In the genomic region with DNA sequence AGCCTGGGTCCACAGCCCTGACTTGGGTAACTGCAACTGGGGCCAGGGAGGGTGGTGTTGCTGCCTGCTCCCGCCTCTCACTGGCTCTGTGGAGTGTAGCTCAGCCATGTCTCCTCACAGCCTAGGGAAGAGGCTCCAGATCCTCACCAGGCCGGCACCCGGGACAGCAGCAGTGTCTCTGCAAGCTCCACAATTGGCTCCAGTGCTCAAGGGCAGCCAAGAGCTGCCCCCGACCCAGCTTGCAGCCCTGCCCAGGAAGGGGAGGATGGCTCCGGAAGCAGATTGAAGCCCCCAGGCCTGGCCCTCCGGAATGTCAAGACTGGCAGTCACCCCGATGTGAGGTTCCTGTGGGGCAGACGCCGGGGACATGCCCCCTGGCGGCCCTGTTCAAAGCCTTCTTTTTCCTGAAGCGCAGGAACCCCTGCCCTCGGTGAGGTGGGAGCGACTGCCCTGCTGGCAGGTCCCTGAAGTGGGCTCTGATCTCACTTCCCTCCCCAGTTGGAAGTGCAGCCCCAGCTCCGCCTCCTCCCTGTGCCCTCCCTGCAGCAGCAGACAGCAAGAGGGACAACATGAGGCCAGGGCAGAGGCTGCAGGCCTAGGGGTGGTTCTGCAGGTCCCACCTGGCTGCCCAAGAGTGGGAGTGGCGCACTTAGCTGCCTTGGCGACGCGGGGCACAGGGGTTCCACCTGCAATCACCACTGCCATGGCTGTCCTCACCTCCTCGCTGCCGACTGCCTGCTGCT, we compare ENCODE assay signal across 19 cellular contexts.
"Had no signal": no experiment of that assay in that cellular context is flagged by ENCODE, and none has a peak within 500 bp of the region (broad histone marks: within the 10 kb centered on the region; RNA-seq: fewer than 3 reads in every experiment).

No MANE protein-coding gene starts in this region.

- ATAC-seq: activated T-helper 17 cell treated with anti-CD3 and anti-CD28 coated beads, Interleukin-2, amount 50 U/mL, for 72 hours; heart right ventricle; left lobe of liver; natural killer cell had no signal

- DNase-seq: activated CD4-positive, alpha-beta T cell treated with anti-CD3 and anti-CD28 coated beads, Interleukin-2, amount 50 U/mL, for 48 hours; activated naive CD4-positive, alpha-beta T cell treated with anti-CD3 and anti-CD28 coated beads for 36 hours; erythroblast; mesendoderm; natural killer cell; retina; stimulated activated CD4-positive, alpha-beta T cell treated with anti-CD3 and anti-CD28 coated beads, Interleukin-15, amount 100 ng/mL, for 24 hours; stimulated activated CD4-positive, alpha-beta T cell treated with anti-CD3 and anti-CD28 coated beads, Interleukin-4, amount 100 ng/mL, for 24 hours; stimulated activated naive CD4-positive, alpha-beta T cell treated with Interleukin-2 at 50 U/mL for 16 hours; T1000 had no signal

- H3K4me3 Mint-ChIP-seq: activated naive CD4-positive, alpha-beta T cell treated with anti-CD3 and anti-CD28 coated beads for 36 hours; activated T-helper 17 cell treated with anti-CD3 and anti-CD28 coated beads, Interleukin-2, amount 50 U/mL, for 72 hours; natural killer cell had no signal

- H3K4me1 ChIP-seq: gastroesophageal sphincter, heart right ventricle, suprapubic skin, upper lobe of left lung had no signal

- H3K27ac ChIP-seq: gastroesophageal sphincter, heart right ventricle, suprapubic skin, upper lobe of left lung, VCaP had no signal

- FAIRE-seq: astrocyte, bronchial epithelial cell had no signal

- H3K36me3 ChIP-seq: gastroesophageal sphincter, heart right ventricle, suprapubic skin, upper lobe of left lung had no signal

- H3K27me3 Mint-ChIP-seq: activated T-helper 17 cell treated with anti-CD3 and anti-CD28 coated beads, Interleukin-2, amount 50 U/mL, for 72 hours had no signal

- H3K4me3 ChIP-seq: gastroesophageal sphincter, heart right ventricle, suprapubic skin, upper lobe of left lung had no signal

- H3K9me3 Mint-ChIP-seq: activated naive CD4-positive, alpha-beta T cell treated with anti-CD3 and anti-CD28 coated beads for 36 hours; natural killer cell had no signal

- H3K27ac Mint-ChIP-seq: activated naive CD4-positive, alpha-beta T cell treated with anti-CD3 and anti-CD28 coated beads for 36 hours; activated T-helper 17 cell treated with anti-CD3 and anti-CD28 coated beads, Interleukin-2, amount 50 U/mL, for 72 hours; natural killer cell had no signal

- H3K9me3 ChIP-seq: gastroesophageal sphincter, heart right ventricle, suprapubic skin, upper lobe of left lung had no signal

- H3K27me3 ChIP-seq: gastroesophageal sphincter, heart right ventricle, suprapubic skin, upper lobe of left lung had no signal

- H3K4me1 Mint-ChIP-seq: activated T-helper 17 cell treated with anti-CD3 and anti-CD28 coated beads, Interleukin-2, amount 50 U/mL, for 72 hours had no signal
